In genomic region chr16:89870440-89870839, GRCh38 we compare ENCODE assay signal across 15 cellular contexts. TPM values are rescaled to one million over a fixed set of nuclear protein-coding genes. Genes with fewer than 3 reads are reported as not detected.
DNase-seq lines count a peak whose midpoint lies in the region; ATAC-seq and TF ChIP-seq lines count a peak whose summit lies in the region.
"Had no signal": no experiment of that assay in that cellular context is flagged by ENCODE, and none has a peak within 500 bp of the region (broad histone marks: within the 10 kb centered on the region; RNA-seq: fewer than 3 reads in every experiment).

No MANE protein-coding gene starts in this region.

- TF ChIP-seq CTCF in natural killer cell (IDR thresholded peaks at IDR 0.05) (no peak), osteoblast (IDR thresholded peaks at IDR 0.05; ENCODE audit: extremely low read depth, low read depth, low read length) (no peak), WERI-Rb-1 (IDR thresholded peaks at IDR 0.05; ENCODE audit: low read depth, low read length) (no peak)

- H3K9me3 Mint-ChIP-seq in activated naive CD4-positive, alpha-beta T cell treated with anti-CD3 and anti-CD28 coated beads, Interleukin-2, amount 10 ng/mL, durations not matched to agents 7 days and 5 days = peaks cover 14% of the 10 kb centered on the region
- H3K9me3 Mint-ChIP-seq in activated naive CD4-positive, alpha-beta T cell treated with anti-CD3 and anti-CD28 coated beads for 36 hours = peaks cover 9% of the 10 kb centered on the region
- H3K9me3 Mint-ChIP-seq in natural killer cell = no peaks in the 10 kb centered on the region
- no peaks in the 10 kb centered on the region for H3K9me3 Mint-ChIP-seq in natural killer cell treated with Interleukin-12 subunit alpha and Interleukin-12 subunit beta and Interleukin-15 and Interleukin-18, amount 100 ng/mL, for 72 hours

- H3K4me2 ChIP-seq in osteoblast (ENCODE audit: insufficient read depth, low read length) = no peak overlapping the region
- H3K4me2 ChIP-seq: A549 had no signal

- H4K20me1 ChIP-seq in osteoblast (ENCODE audit: insufficient read depth, low read length) = peaks cover 11% of the 10 kb centered on the region

- intact Hi-C loops in activated naive CD4-positive, alpha-beta T cell treated with anti-CD3 and anti-CD28 coated beads for 36 hours (cut with micrococcal nuclease) = loop anchor here (5.0 to 10.0 kb wide), 2 partner anchors 152 to 626 kb away; no protein-coding TSS in a partner anchor
- intact Hi-C loops in natural killer cell (cut with micrococcal nuclease) = no loop called here

- no peak for ATAC-seq in natural killer cell
- no peak for ATAC-seq in natural killer cell treated with Interleukin-12 subunit alpha and Interleukin-12 subunit beta and Interleukin-15 and Interleukin-18, amount 100 ng/mL, for 72 hours
- ATAC-seq: A549; CD8-positive, alpha-beta T cell had no signal

- H3K27ac Mint-ChIP-seq in activated naive CD4-positive, alpha-beta T cell treated with anti-CD3 and anti-CD28 coated beads, Interleukin-2, amount 10 ng/mL, durations not matched to agents 7 days and 5 days = peak overlapping the region; percentile 45
- H3K27ac Mint-ChIP-seq in activated naive CD4-positive, alpha-beta T cell treated with anti-CD3 and anti-CD28 coated beads for 36 hours = no peak overlapping the region
- no peak overlapping the region for H3K27ac Mint-ChIP-seq in natural killer cell
- H3K27ac Mint-ChIP-seq in natural killer cell treated with Interleukin-12 subunit alpha and Interleukin-12 subunit beta and Interleukin-15 and Interleukin-18, amount 100 ng/mL, for 72 hours = no peak overlapping the region
- H3K27ac Mint-ChIP-seq: CD8-positive, alpha-beta T cell had no signal

- H3K9me3 ChIP-seq in osteoblast (ENCODE audit: low read depth, low read length) = no peaks in the 10 kb centered on the region
- H3K9me3 ChIP-seq in WERI-Rb-1 (ENCODE audit: severe bottlenecking) = no peaks in the 10 kb centered on the region

- no peak overlapping the region for H3K4me3 Mint-ChIP-seq in activated naive CD4-positive, alpha-beta T cell treated with anti-CD3 and anti-CD28 coated beads, Interleukin-2, amount 10 ng/mL, durations not matched to agents 7 days and 5 days
- H3K4me3 Mint-ChIP-seq in activated naive CD4-positive, alpha-beta T cell treated with anti-CD3 and anti-CD28 coated beads for 36 hours = no peak overlapping the region
- peak overlapping the region; percentile 9 for H3K4me3 Mint-ChIP-seq in natural killer cell
- H3K4me3 Mint-ChIP-seq in natural killer cell treated with Interleukin-12 subunit alpha and Interleukin-12 subunit beta and Interleukin-15 and Interleukin-18, amount 100 ng/mL, for 72 hours = no peak overlapping the region
- H3K4me3 Mint-ChIP-seq: CD8-positive, alpha-beta T cell; H9 had no signal

- H3K27ac ChIP-seq in osteoblast (ENCODE audit: low read depth, low read length) (no peak overlapping the region), WERI-Rb-1 (no peak overlapping the region)
- H3K27ac ChIP-seq: A549 had no signal

- H3K27me3 Mint-ChIP-seq in activated naive CD4-positive, alpha-beta T cell treated with anti-CD3 and anti-CD28 coated beads, Interleukin-2, amount 10 ng/mL, durations not matched to agents 7 days and 5 days = no peaks in the 10 kb centered on the region
- H3K27me3 Mint-ChIP-seq in activated naive CD4-positive, alpha-beta T cell treated with anti-CD3 and anti-CD28 coated beads for 36 hours (ENCODE audit: low read depth) = no peaks in the 10 kb centered on the region
- no peaks in the 10 kb centered on the region for H3K27me3 Mint-ChIP-seq in natural killer cell (ENCODE audit: low read depth in 2 of 2)
- no peaks in the 10 kb centered on the region for H3K27me3 Mint-ChIP-seq in natural killer cell treated with Interleukin-12 subunit alpha and Interleukin-12 subunit beta and Interleukin-15 and Interleukin-18, amount 100 ng/mL, for 72 hours

- no peak for DNase-seq in activated naive CD4-positive, alpha-beta T cell treated with anti-CD3 and anti-CD28 coated beads, Interleukin-2, amount 10 ng/mL, durations not matched to agents 7 days and 5 days
- DNase-seq in activated naive CD4-positive, alpha-beta T cell treated with anti-CD3 and anti-CD28 coated beads for 36 hours = no peak
- DNase-seq in natural killer cell (no peak), islet precursor cell (peak; percentile 51), osteoblast (ENCODE audit: insufficient read length, low spot score, missing footprints) (peak; percentile 51), WERI-Rb-1 (no peak), GM19238 (ENCODE audit: insufficient read length, low spot score) (no peak)
- DNase-seq in natural killer cell treated with Interleukin-12 subunit alpha and Interleukin-12 subunit beta and Interleukin-15 and Interleukin-18, amount 100 ng/mL, for 72 hours (ENCODE audit: low spot score) = no peak
- DNase-seq: AML-193; Calu3; CD8-positive, alpha-beta T cell; DMS79 treated with DMSO at 0.1 percent for 48 hours; GF-D8; H9 had no signal

- no peaks in the 10 kb centered on the region for H3K27me3 ChIP-seq in osteoblast (ENCODE audit: insufficient read depth, low read length)
- no peaks in the 10 kb centered on the region for H3K27me3 ChIP-seq in WERI-Rb-1 (ENCODE audit: insufficient read depth, low read depth, severe bottlenecking)

- no peak overlapping the region for H2AFZ ChIP-seq in osteoblast (ENCODE audit: low read length)

- H3K79me2 ChIP-seq in osteoblast (ENCODE audit: insufficient read depth, low read length) = peaks cover 21% of the 10 kb centered on the region

- H3K36me3 Mint-ChIP-seq in activated naive CD4-positive, alpha-beta T cell treated with anti-CD3 and anti-CD28 coated beads, Interleukin-2, amount 10 ng/mL, durations not matched to agents 7 days and 5 days = peaks cover 19% of the 10 kb centered on the region
- H3K36me3 Mint-ChIP-seq in activated naive CD4-positive, alpha-beta T cell treated with anti-CD3 and anti-CD28 coated beads for 36 hours (ENCODE audit: low read depth) = peaks cover 15% of the 10 kb centered on the region
- no peaks in the 10 kb centered on the region for H3K36me3 Mint-ChIP-seq in natural killer cell
- peaks cover 5% of the 10 kb centered on the region for H3K36me3 Mint-ChIP-seq in natural killer cell treated with Interleukin-12 subunit alpha and Interleukin-12 subunit beta and Interleukin-15 and Interleukin-18, amount 100 ng/mL, for 72 hours

- H3K36me3 ChIP-seq in osteoblast (ENCODE audit: insufficient read depth, low read length) (peaks cover 13% of the 10 kb centered on the region), WERI-Rb-1 (peaks cover 11% of the 10 kb centered on the region)

- peaks cover 16% of the 10 kb centered on the region for H3K4me1 ChIP-seq in osteoblast (ENCODE audit: insufficient read depth, low read length)

- H3K4me3 ChIP-seq in osteoblast (ENCODE audit: insufficient read depth, low read length) (no peak overlapping the region), WERI-Rb-1 (ENCODE audit: low read depth, low read length) (no peak overlapping the region)
- H3K4me3 ChIP-seq: A549 had no signal

- peaks cover 22% of the 10 kb centered on the region for H3K4me1 Mint-ChIP-seq in activated naive CD4-positive, alpha-beta T cell treated with anti-CD3 and anti-CD28 coated beads, Interleukin-2, amount 10 ng/mL, durations not matched to agents 7 days and 5 days
- peaks cover 13% of the 10 kb centered on the region for H3K4me1 Mint-ChIP-seq in activated naive CD4-positive, alpha-beta T cell treated with anti-CD3 and anti-CD28 coated beads for 36 hours (ENCODE audit: low read depth)
- peaks cover 11 to 12% of the 10 kb centered on the region in 2 donors for H3K4me1 Mint-ChIP-seq in natural killer cell
- peaks cover 4 to 5% of the 10 kb centered on the region in 2 donors for H3K4me1 Mint-ChIP-seq in natural killer cell treated with Interleukin-12 subunit alpha and Interleukin-12 subunit beta and Interleukin-15 and Interleukin-18, amount 100 ng/mL, for 72 hours (ENCODE audit: low read depth in 2 of 2)

- CTCF ChIA-PET in activated naive CD4-positive, alpha-beta T cell treated with anti-CD3 and anti-CD28 coated beads, Interleukin-2, amount 10 ng/mL, durations not matched to agents 7 days and 5 days (lab: Charles Lee) = interaction anchor here (1.4 kb wide), 1 partner anchor 11 kb away, joined by 4 read pairs; no protein-coding TSS in a partner anchor
- CTCF ChIA-PET in activated naive CD4-positive, alpha-beta T cell treated with anti-CD3 and anti-CD28 coated beads for 36 hours (lab: Charles Lee) = interaction anchor here (1.1 kb wide), 1 partner anchor 9 kb away, joined by 3 read pairs; no protein-coding TSS in a partner anchor

RNA-seq across cellular contexts. Expression of gene TCF25, which starts 3.0 kb away (rescaled TPM):
- 100 to 1,000 TPM; 108 to 109 TPM for total RNA-seq in activated naive CD4-positive, alpha-beta T cell treated with anti-CD3 and anti-CD28 coated beads for 36 hours
- 100 to 1,000 TPM; 509 to 682 (median 567) TPM for total RNA-seq in natural killer cell
- 100 to 1,000 TPM; 239 to 382 TPM for total RNA-seq in natural killer cell treated with Interleukin-12 subunit alpha and Interleukin-12 subunit beta and Interleukin-15 and Interleukin-18, amount 100 ng/mL, for 72 hours
- 225 and 230 TPM in 2 replicates for total RNA-seq in osteoblast

RNA-seq across cellular contexts. Expression of gene SPIRE2, which starts 42.2 kb away (rescaled TPM):
- total RNA-seq in activated naive CD4-positive, alpha-beta T cell treated with anti-CD3 and anti-CD28 coated beads for 36 hours = under 1 TPM; 0.26 to 0.44 TPM
- total RNA-seq in natural killer cell (1 to 10 TPM; 4.5 to 8.7 (median 6.5) TPM), osteoblast (0.72 and 1.5 TPM in 2 replicates)
- 1 to 10 TPM; 2.5 to 3.9 TPM for total RNA-seq in natural killer cell treated with Interleukin-12 subunit alpha and Interleukin-12 subunit beta and Interleukin-15 and Interleukin-18, amount 100 ng/mL, for 72 hours

RNA-seq across cellular contexts. Expression of gene MC1R, which starts 48.2 kb away (rescaled TPM):
- total RNA-seq in activated naive CD4-positive, alpha-beta T cell treated with anti-CD3 and anti-CD28 coated beads for 36 hours = under 1 TPM; 0.45 to 0.49 TPM
- 10 to 100 TPM; 12.3 to 22.2 (median 13.7) TPM for total RNA-seq in natural killer cell
- total RNA-seq in natural killer cell treated with Interleukin-12 subunit alpha and Interleukin-12 subunit beta and Interleukin-15 and Interleukin-18, amount 100 ng/mL, for 72 hours = 10 to 100 TPM in 1 of 2 donors, 1 to 10 TPM in 1; 9.3 to 13.0 TPM
- 4.7 and 5.1 TPM in 2 replicates for total RNA-seq in osteoblast

RNA-seq across cellular contexts. Expression of gene TUBB3, which starts 52.7 kb away (rescaled TPM):
- total RNA-seq in activated naive CD4-positive, alpha-beta T cell treated with anti-CD3 and anti-CD28 coated beads for 36 hours = under 1 TPM; 0.20 to 0.38 TPM
- 1 to 10 TPM; 1.1 to 1.3 (median 1.2) TPM for total RNA-seq in natural killer cell
- 10 to 100 TPM in 1 of 2 donors, 1 to 10 TPM in 1; 9.6 to 10.9 TPM for total RNA-seq in natural killer cell treated with Interleukin-12 subunit alpha and Interleukin-12 subunit beta and Interleukin-15 and Interleukin-18, amount 100 ng/mL, for 72 hours
- 166 and 239 TPM in 2 replicates for total RNA-seq in osteoblast

RNA-seq across cellular contexts. Expression of gene FANCA, which starts 54.0 kb away (rescaled TPM):
- 10 to 100 TPM; 85.5 to 96.7 TPM for total RNA-seq in activated naive CD4-positive, alpha-beta T cell treated with anti-CD3 and anti-CD28 coated beads for 36 hours
- total RNA-seq in natural killer cell (10 to 100 TPM; 43.3 to 45.4 (median 45.1) TPM), osteoblast (4.0 and 8.3 TPM in 2 replicates)
- total RNA-seq in natural killer cell treated with Interleukin-12 subunit alpha and Interleukin-12 subunit beta and Interleukin-15 and Interleukin-18, amount 100 ng/mL, for 72 hours = 100 to 1,000 TPM in 1 of 2 donors, 10 to 100 TPM in 1; 77.5 to 364 TPM

Comparison
In these comparisons a context has a peak if more than half of its experiments do, and no peak if none do; other contexts are left out.
1. DNase-seq: peak in islet precursor cell (single experiment) and osteoblast (single experiment); none in activated naive CD4-positive, alpha-beta T cell treated with anti-CD3 and anti-CD28 coated beads, Interleukin-2, amount 10 ng/mL, durations not matched to agents 7 days and 5 days (single experiment), activated naive CD4-positive, alpha-beta T cell treated with anti-CD3 and anti-CD28 coated beads for 36 hours (single experiment), natural killer cell (single experiment), natural killer cell treated with Interleukin-12 subunit alpha and Interleukin-12 subunit beta and Interleukin-15 and Interleukin-18, amount 100 ng/mL, for 72 hours (single experiment), WERI-Rb-1 (single experiment) and GM19238 (single experiment).